In the genomic region with DNA sequence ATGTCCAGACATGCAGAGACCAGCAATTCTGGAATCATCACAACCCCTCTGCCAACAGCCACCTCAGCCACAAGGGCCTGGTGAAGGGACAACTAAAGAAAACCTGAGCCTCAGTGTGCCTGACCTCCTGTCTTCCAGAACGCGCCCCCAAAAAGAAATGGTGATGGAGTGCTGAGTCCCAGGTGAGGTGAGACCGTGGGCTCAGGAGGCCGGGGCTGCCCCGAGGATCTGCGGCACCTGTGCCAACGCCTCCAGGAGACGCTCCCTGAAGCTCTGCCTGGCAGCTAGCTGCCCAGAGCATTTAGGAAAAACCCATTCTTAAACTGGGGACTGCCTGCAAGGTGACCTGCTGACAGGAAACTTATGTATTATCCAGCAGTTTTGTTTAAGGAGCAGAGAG, we compare ENCODE assay signal across 23 cellular contexts.
"Had no signal": no experiment of that assay in that cellular context is flagged by ENCODE, and none has a peak within 500 bp of the region (broad histone marks: within the 10 kb centered on the region; RNA-seq: fewer than 3 reads in every experiment).

No MANE protein-coding gene starts in this region.

- H3K9me3 Mint-ChIP-seq: natural killer cell; stimulated activated memory B cell treated with anti-CD40 and anti-IgM and Interleukin-4, amounts not matched to agents 10 μg/mL and 1 μg/mL and 100 μg/mL, for 72 hours had no signal

- H3K27ac ChIP-seq: esophagus muscularis mucosa, foreskin keratinocyte, gastroesophageal sphincter, heart left ventricle, hepatocyte, left ventricle myocardium inferior, lower lobe of right lung, neutrophil, pancreas, right lobe of liver, transverse colon, upper lobe of right lung, vagina had no signal

- H3K27ac Mint-ChIP-seq: natural killer cell; progenitor cell of endocrine pancreas; stimulated activated memory B cell treated with anti-CD40 and anti-IgM and Interleukin-4, amounts not matched to agents 10 μg/mL and 1 μg/mL and 100 μg/mL, for 72 hours had no signal

- H3K36me3 Mint-ChIP-seq: natural killer cell had no signal

- H3K4me2 ChIP-seq: hepatocyte, smooth muscle cell had no signal

- H2AFZ ChIP-seq: hepatocyte had no signal

- H3K27me3 ChIP-seq: esophagus muscularis mucosa, foreskin keratinocyte, gastroesophageal sphincter, heart left ventricle, hepatocyte, neutrophil, pancreas, right lobe of liver, transverse colon, upper lobe of right lung, vagina had no signal

- H3K4me3 Mint-ChIP-seq: natural killer cell; stimulated activated memory B cell treated with anti-CD40 and anti-IgM and Interleukin-4, amounts not matched to agents 10 μg/mL and 1 μg/mL and 100 μg/mL, for 72 hours had no signal

- H3K4me3 ChIP-seq: esophagus muscularis mucosa, gastroesophageal sphincter, heart left ventricle, hepatocyte, left ventricle myocardium inferior, lower lobe of right lung, pancreas, right lobe of liver, smooth muscle cell, transverse colon, upper lobe of right lung, vagina had no signal

- H3K9me3 ChIP-seq: esophagus muscularis mucosa, gastroesophageal sphincter, heart left ventricle, left ventricle myocardium inferior, lower lobe of right lung, neutrophil, pancreas, right lobe of liver, transverse colon, upper lobe of right lung, vagina had no signal

- DNase-seq: cerebellar nuclear complex; effector CD8-positive, alpha-beta T cell; foreskin keratinocyte; left colon; left ventricle myocardium inferior; lower lobe of right lung; natural killer cell; right lobe of liver; stimulated activated CD4-positive, alpha-beta T cell treated with anti-CD3 and anti-CD28 coated beads, Interleukin-2, amount 100 ng/mL, for 24 hours; stimulated activated CD4-positive, alpha-beta T cell treated with anti-CD3 and anti-CD28 coated beads, Interleukin-4, amount 100 ng/mL, for 4 hours; stimulated activated naive CD8-positive, alpha-beta T cell treated with anti-CD3 and anti-CD28 coated beads, Interleukin-15, Interleukin-2, amounts not matched to agents 100 U/mL and 50 U/mL, for 24 hours; transverse colon; upper lobe of right lung had no signal

- H3K4me1 ChIP-seq: foreskin keratinocyte, pancreas, transverse colon, upper lobe of right lung had no signal

- H3K27me3 Mint-ChIP-seq: progenitor cell of endocrine pancreas; stimulated activated memory B cell treated with anti-CD40 and anti-IgM and Interleukin-4, amounts not matched to agents 10 μg/mL and 1 μg/mL and 100 μg/mL, for 72 hours had no signal

- H3K4me1 Mint-ChIP-seq: natural killer cell had no signal

- H3K36me3 ChIP-seq: neutrophil had no signal
